Comparison of ENCODE assay signal across 9 cellular contexts in genomic region chr1:21652101-21652936, GRCh38. TPM values are rescaled to one million over a fixed set of nuclear protein-coding genes. Genes with fewer than 3 reads are reported as not detected.
DNase-seq lines count a peak whose midpoint lies in the region; ATAC-seq, FAIRE-seq and TF ChIP-seq lines count a peak whose summit lies in the region.
"Had no signal": no experiment of that assay in that cellular context is flagged by ENCODE, and none has a peak within 500 bp of the region (broad histone marks: within the 10 kb centered on the region; RNA-seq: fewer than 3 reads in every experiment).

No MANE protein-coding gene starts in this region.

- H3K4me3 ChIP-seq in kidney (ENCODE audit: low read length in 2 of 2) (no peak overlapping the region), thoracic aorta (peak overlapping the region; percentile 45)

- no peak for FAIRE-seq in kidney (lab: Jason Lieb, UNC)
- FAIRE-seq: RCC 7860 had no signal

- H3K9me3 ChIP-seq in kidney (ENCODE audit: control insufficient read depth in 1 of 2, low read length in 2 of 2), result no peaks in the 10 kb centered on the region
- H3K9me3 ChIP-seq in thoracic aorta, result no peaks in the 10 kb centered on the region

- H3K4me1 Mint-ChIP-seq in activated T-cell treated with anti-CD3 and anti-CD28 coated beads, Interleukin-2, amount 50 U/mL, for 24 hours (ENCODE audit: low read depth), result peaks cover 14% of the 10 kb centered on the region
- H3K4me1 Mint-ChIP-seq in activated naive CD8-positive, alpha-beta T cell treated with anti-CD3 and anti-CD28 coated beads for 36 hours, result peaks cover 13% of the 10 kb centered on the region

- peaks cover 0 to 2% of the 10 kb centered on the region in 2 donors for H3K36me3 ChIP-seq in kidney (ENCODE audit: control insufficient read depth in 1 of 2, insufficient read depth in 2 of 2, low read length in 2 of 2)
- H3K36me3 ChIP-seq in thoracic aorta, result no peaks in the 10 kb centered on the region

- H3K27me3 ChIP-seq in thoracic aorta (replicated peaks; ENCODE audit: insufficient read depth), result no peaks in the 10 kb centered on the region

- peak; percentile 39 for DNase-seq in activated T-cell treated with anti-CD3 and anti-CD28 coated beads, Interleukin-2, amount 50 U/mL, for 24 hours
- DNase-seq in activated T-cell treated with anti-CD3 and anti-CD28 coated beads for 4 hours, result no peak
- no peak for DNase-seq in activated naive CD8-positive, alpha-beta T cell treated with anti-CD3 and anti-CD28 coated beads for 36 hours
- no peak for DNase-seq in kidney
- no peak for DNase-seq in thoracic aorta (ENCODE audit: low spot score)
- DNase-seq in OCI-M2 (lab: John Stamatoyannopoulos, UW; ENCODE audit: unreplicated experiment), result no peak
- no peak for DNase-seq in NCI-H2029 treated with DMSO at 0.1 percent for 48 hours (lab: John Stamatoyannopoulos, UW)
- DNase-seq in midbrain (lab: John Stamatoyannopoulos, UW), result no peak

- H3K27me3 Mint-ChIP-seq in activated T-cell treated with anti-CD3 and anti-CD28 coated beads, Interleukin-2, amount 50 U/mL, for 24 hours, result peaks cover 31% of the 10 kb centered on the region
- H3K27me3 Mint-ChIP-seq in activated naive CD8-positive, alpha-beta T cell treated with anti-CD3 and anti-CD28 coated beads for 36 hours, result peaks cover 26% of the 10 kb centered on the region

- intact Hi-C loops in kidney (cut with DNase I), result no loop called here

- H3K27ac ChIP-seq in kidney (ENCODE audit: low read depth in 2 of 2, low read length in 2 of 2) (peak overlapping the region; percentile 71 to 76), thoracic aorta (no peak overlapping the region)

- H3K4me3 Mint-ChIP-seq in activated T-cell treated with anti-CD3 and anti-CD28 coated beads, Interleukin-2, amount 50 U/mL, for 24 hours, result peak overlapping the region; percentile 58
- peak overlapping the region; percentile 58 for H3K4me3 Mint-ChIP-seq in activated naive CD8-positive, alpha-beta T cell treated with anti-CD3 and anti-CD28 coated beads for 36 hours

- no peak for ATAC-seq in thoracic aorta (ENCODE audit: insufficient number of reproducible peaks, low FRiP score, low read depth)

- H3K27ac Mint-ChIP-seq in activated T-cell treated with anti-CD3 and anti-CD28 coated beads, Interleukin-2, amount 50 U/mL, for 24 hours, result no peak overlapping the region
- H3K27ac Mint-ChIP-seq in activated naive CD8-positive, alpha-beta T cell treated with anti-CD3 and anti-CD28 coated beads for 36 hours, result no peak overlapping the region

- H3K4me1 ChIP-seq in kidney (ENCODE audit: control insufficient read depth in 1 of 2, insufficient read depth in 1 of 2, low read depth in 1 of 2, low read length in 2 of 2), result peaks cover 13 to 24% of the 10 kb centered on the region in 2 donors
- H3K4me1 ChIP-seq in thoracic aorta (ENCODE audit: control insufficient read depth in 1 of 2, low read depth in 2 of 2), result peaks cover 4 to 8% of the 10 kb centered on the region in 2 donors

- H3K9me3 Mint-ChIP-seq in activated T-cell treated with anti-CD3 and anti-CD28 coated beads, Interleukin-2, amount 50 U/mL, for 24 hours, result no peaks in the 10 kb centered on the region
- H3K9me3 Mint-ChIP-seq in activated naive CD8-positive, alpha-beta T cell treated with anti-CD3 and anti-CD28 coated beads for 36 hours, result no peaks in the 10 kb centered on the region

- H3K36me3 Mint-ChIP-seq in activated T-cell treated with anti-CD3 and anti-CD28 coated beads, Interleukin-2, amount 50 U/mL, for 24 hours (ENCODE audit: low read depth), result no peaks in the 10 kb centered on the region
- H3K36me3 Mint-ChIP-seq in activated naive CD8-positive, alpha-beta T cell treated with anti-CD3 and anti-CD28 coated beads for 36 hours, result no peaks in the 10 kb centered on the region

- TF ChIP-seq CTCF in kidney (IDR thresholded peaks at IDR 0.05; ENCODE audit: borderline replicate concordance, extremely low read depth, insufficient read depth) (no peak), thoracic aorta (IDR thresholded peaks at IDR 0.05) (no peak)

- H3K9ac ChIP-seq in kidney (ENCODE audit: low read length in 2 of 2), result peak overlapping the region in 1 of 2 donors; percentile 34

RNA-seq across cellular contexts. Expression of gene RAP1GAP, which starts 16.8 kb away (rescaled TPM):
- total RNA-seq in activated naive CD8-positive, alpha-beta T cell treated with anti-CD3 and anti-CD28 coated beads for 36 hours, result 1 to 10 TPM in 1 of 2 experiments, under 1 TPM in 1; 0.66 to 1.3 TPM
- total RNA-seq in kidney, result 39.2 TPM
- polyA plus RNA-seq in kidney (ENCODE audit: insufficient read depth, low read depth, low replicate concordance), result 200 TPM
- under 1 TPM; 0.27 to 0.92 TPM for total RNA-seq in thoracic aorta

Comparison
In these comparisons a context has a peak if more than half of its experiments do, and no peak if none do; other contexts are left out.
1. H3K27ac ChIP-seq: peak in kidney (2 of 2); none in thoracic aorta (0 of 2).
2. RNA of gene RAP1GAP, which starts 16.8 kb away (total RNA-seq): 39.2 TPM in kidney (single experiment); 0.66 to 1.3 TPM in activated naive CD8-positive, alpha-beta T cell treated with anti-CD3 and anti-CD28 coated beads for 36 hours and 0.27 to 0.92 TPM in thoracic aorta; every median in the first group is over 10 times any median in the second.